In the genomic region with DNA sequence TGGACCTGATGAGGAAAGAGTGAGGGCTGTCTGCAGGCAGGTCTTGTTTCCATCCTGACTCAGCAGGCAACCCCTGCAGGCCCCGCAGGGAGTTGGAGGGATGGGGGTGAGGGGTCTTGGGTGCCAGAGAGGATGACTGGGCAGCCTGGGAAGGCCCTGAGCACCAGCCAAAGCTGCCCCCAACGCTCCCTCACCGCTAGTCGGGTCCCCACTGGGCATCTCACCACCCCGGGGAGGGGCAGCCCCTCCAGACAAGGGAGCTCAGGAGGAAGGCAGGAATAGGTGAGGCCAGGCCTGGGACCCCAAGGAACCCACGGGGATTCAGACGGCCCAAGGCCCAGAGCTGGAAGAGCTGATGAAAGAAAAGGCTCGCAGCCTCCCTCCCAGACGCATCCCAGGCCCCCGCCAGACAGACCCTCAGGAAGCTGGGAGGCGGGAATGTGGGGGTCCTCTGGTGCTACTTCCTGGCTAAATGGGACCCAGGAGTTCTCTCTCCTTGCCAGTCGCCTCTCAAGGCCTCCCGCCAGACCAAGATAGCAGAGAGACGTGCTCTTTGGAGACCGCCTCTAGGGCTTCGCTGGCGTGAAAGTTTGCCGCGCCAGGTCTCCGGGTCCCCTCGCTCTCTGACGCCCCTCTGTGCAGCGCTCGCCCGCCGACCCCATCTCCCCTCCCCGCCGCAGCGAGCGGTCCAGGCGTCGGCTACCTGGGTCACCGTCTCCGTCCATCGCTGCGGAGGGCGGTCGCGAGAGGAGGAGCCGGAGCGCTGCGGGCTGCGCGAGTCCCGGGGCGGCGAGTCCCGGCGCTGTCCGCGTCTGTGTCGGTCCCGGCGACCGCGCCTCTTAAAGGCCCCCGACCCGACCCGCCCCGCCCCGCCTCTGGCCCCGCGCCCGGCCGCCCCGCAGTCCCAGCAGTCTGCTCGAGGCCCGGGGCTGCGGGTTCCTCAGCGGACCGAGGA, we compare ENCODE assay signal across 8 cellular contexts. TPM values are rescaled to one million over a fixed set of nuclear protein-coding genes. Genes with fewer than 3 reads are reported as not detected.
DNase-seq lines count a peak whose midpoint lies in the region; ATAC-seq and TF ChIP-seq lines count a peak whose summit lies in the region.

TSS of gene FBXO2 (minus strand) at position 814 of the 955 bp plus-strand sequence. CDS start at position 725, 89 bp downstream.

- peak; percentile 48 for DNase-seq in activated CD8-positive, alpha-beta memory T cell treated with anti-CD3 and anti-CD28 coated beads, Interleukin-2, amount 50 U/mL, for 48 hours
- no peak for DNase-seq in activated CD8-positive, alpha-beta memory T cell treated with anti-CD3 and anti-CD28 coated beads, Interleukin-2, amount 50 U/mL, for 4 hours
- DNase-seq in NCI-H226 = peak; percentile 9
- DNase-seq in colonic mucosa = peak; percentile 34
- no peak for DNase-seq in lung (ENCODE audit: low spot score)
- DNase-seq in tibial artery = no peak
- no peak for DNase-seq in GDM1 (lab: John Stamatoyannopoulos, UW)

- H3K9ac ChIP-seq in colonic mucosa (ENCODE audit: low read depth in 2 of 2, low read length in 2 of 2) = peak within 1 kb of the TSS; percentile 28 to 58

- no peaks in the 10 kb centered on the region for H3K9me3 ChIP-seq in colonic mucosa
- no peaks in the 10 kb centered on the region for H3K9me3 ChIP-seq in lung (ENCODE audit: control insufficient read depth in 2 of 2, insufficient read depth in 1 of 2, low read length in 1 of 2)
- H3K9me3 ChIP-seq in tibial artery = no peaks in the 10 kb centered on the region

- WGBS in lung, 2 donors = 21 to 41% methylated on average over 29 to 71 of the region's 71 CpGs

- H3K4me3 ChIP-seq in colonic mucosa = peak within 1 kb of the TSS; percentile 63
- H3K4me3 ChIP-seq in lung = peak within 1 kb of the TSS; percentile 21
- H3K4me3 ChIP-seq in tibial artery = peak within 1 kb of the TSS; percentile 61 to 73

- H3K36me3 ChIP-seq in colonic mucosa (no peaks in the 10 kb centered on the region), lung (ENCODE audit: control insufficient read depth in 2 of 2, insufficient read depth in 2 of 2, low read length in 2 of 2) (peaks cover 0 to 1% of the 10 kb centered on the region in 2 donors), tibial artery (peaks cover 0 to 9% (median 0%) of the 10 kb centered on the region in 3 donors)

- TF ChIP-seq CTCF in colonic mucosa (IDR thresholded peaks at IDR 0.05) = no peak
- no peak for TF ChIP-seq CTCF in lung (IDR thresholded peaks at IDR 0.05; ENCODE audit: control extremely low read depth, extremely low read depth)
- no peak for TF ChIP-seq CTCF in tibial artery (IDR thresholded peaks at IDR 0.05)

- H3K4me1 ChIP-seq in colonic mucosa = peaks cover 9% of the 10 kb centered on the region
- peaks cover 0 to 3% of the 10 kb centered on the region in 2 donors for H3K4me1 ChIP-seq in lung (ENCODE audit: control insufficient read depth in 2 of 2, insufficient read depth in 2 of 2, low read length in 2 of 2)
- H3K4me1 ChIP-seq in tibial artery = peaks cover 0 to 48% (median 34%) of the 10 kb centered on the region in 4 donors

- ATAC-seq in lung (ENCODE audit: insufficient read depth, low FRiP score) (no peak), GM21576 (IDR thresholded peaks at IDR 0.05; ENCODE audit: unreplicated experiment) (no peak)

- intact Hi-C loops in colonic mucosa (cut with DNase I) = loop anchor here (5.0 kb wide), 1 partner anchor 68 kb away; no protein-coding TSS in a partner anchor
- intact Hi-C loops in tibial artery (cut with DNase I; ENCODE audit: low total_unique reads) = loop anchor here (10.0 kb wide), 1 partner anchor 151 kb away; the partner anchor contains the start of genes CLCN6 and MTHFR

- H3K27ac ChIP-seq in colonic mucosa = no peak within 1 kb of the TSS
- no peak within 1 kb of the TSS for H3K27ac ChIP-seq in lung (ENCODE audit: low read depth in 1 of 2, low read length in 1 of 2)
- peak within 1 kb of the TSS; percentile 50 to 54 for H3K27ac ChIP-seq in tibial artery

- no peaks in the 10 kb centered on the region for H3K27me3 ChIP-seq in colonic mucosa
- no peaks in the 10 kb centered on the region for H3K27me3 ChIP-seq in lung (ENCODE audit: control insufficient read depth, insufficient read depth)
- H3K27me3 ChIP-seq in tibial artery = peaks cover 0 to 20% of the 10 kb centered on the region in 2 donors

RNA-seq across cellular contexts. Expression of gene FBXO2, which starts in this region (rescaled TPM):
- total RNA-seq in colonic mucosa (1 to 10 TPM; 1.2 TPM), lung (10 to 100 TPM in 1 of 2 donors, under 1 TPM in 1; 0.20 to 10.7 TPM)
- polyA plus RNA-seq in lung = 10 to 100 TPM in 1 of 2 donors, 1 to 10 TPM in 1; 9.5 to 12.5 TPM

Comparison
In these comparisons a context has a peak if more than half of its experiments do, and no peak if none do; other contexts are left out.
1. DNase-seq: peak in activated CD8-positive, alpha-beta memory T cell treated with anti-CD3 and anti-CD28 coated beads, Interleukin-2, amount 50 U/mL, for 48 hours (single experiment), NCI-H226 (single experiment) and colonic mucosa (single experiment); none in activated CD8-positive, alpha-beta memory T cell treated with anti-CD3 and anti-CD28 coated beads, Interleukin-2, amount 50 U/mL, for 4 hours (single experiment), lung (single experiment), tibial artery (0 of 2) and GDM1 (single experiment).
2. H3K27ac ChIP-seq: peak in tibial artery (2 of 2); none in colonic mucosa (single experiment) and lung (0 of 2).
3. Peak in every context shown above with its lines, with median percentiles within 50 percentile points of each other: H3K4me3 ChIP-seq.